ENCODE assay signal across 8 cellular contexts in the genomic region with DNA sequence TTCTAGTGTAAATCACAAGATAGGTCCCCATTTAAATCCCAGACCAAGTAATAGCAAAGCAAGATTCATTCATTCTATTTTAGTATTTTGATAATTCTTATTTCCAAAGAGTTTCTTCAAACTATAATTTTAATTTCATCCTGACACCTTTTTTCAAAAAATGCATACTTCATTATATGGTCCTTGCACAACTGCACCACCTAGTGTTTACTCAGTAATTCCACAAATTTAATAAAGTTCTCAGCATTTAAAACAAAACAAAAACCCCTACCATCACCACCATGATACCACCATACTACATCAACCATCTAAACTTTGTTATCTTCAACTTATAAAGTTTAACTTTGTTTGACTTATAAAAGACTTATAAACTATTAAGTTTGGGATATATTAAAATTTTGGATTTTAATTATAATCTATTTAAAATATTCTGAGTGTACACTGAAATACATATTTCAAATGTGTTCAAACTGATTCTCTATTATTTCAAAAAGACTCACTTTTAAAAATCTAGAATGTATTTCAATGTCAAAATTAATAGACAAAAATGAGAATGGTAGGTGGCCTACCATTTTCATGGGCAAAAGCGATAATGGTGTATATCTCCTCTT. TPM values are rescaled to one million over a fixed set of nuclear protein-coding genes. Genes with fewer than 3 reads are reported as not detected.
DNase-seq lines count a peak whose midpoint lies in the region; ATAC-seq and TF ChIP-seq lines count a peak whose summit lies in the region.

No MANE protein-coding gene starts in this region.

- ATAC-seq in esophagus mucosa = no peak
- ATAC-seq in HG02870 (IDR thresholded peaks at IDR 0.05; ENCODE audit: unreplicated experiment) = no peak
- ATAC-seq in GM21447 (IDR thresholded peaks at IDR 0.05; ENCODE audit: unreplicated experiment) = no peak

- H3K27ac Mint-ChIP-seq in H9 = no peak overlapping the region

- H3T11ph ChIP-seq in H9 (ENCODE audit: low read length) = no peak overlapping the region

- no peaks in the 10 kb centered on the region for H3K9me3 Mint-ChIP-seq in H9

- no peak overlapping the region for H3K4me3 Mint-ChIP-seq in H9

- H3K27me3 ChIP-seq in H9 (ENCODE audit: insufficient read depth, low read length) = no peaks in the 10 kb centered on the region
- no peaks in the 10 kb centered on the region for H3K27me3 ChIP-seq in MG63

- no peaks in the 10 kb centered on the region for H3K23me2 ChIP-seq in H9 (ENCODE audit: insufficient read length, low read depth, low read length, poor library complexity, severe bottlenecking)

- DNase-seq in AML-193 (lab: John Stamatoyannopoulos, UW) (peak; percentile 30 to 44), H9 (no peak), SK-MEL-5 (ENCODE audit: low read depth, low spot score) (peak; percentile 54), glomerular visceral epithelial cell (ENCODE audit: extremely low spot score) (peak; percentile 9), MG63 (no peak)

- H3K27me3 Mint-ChIP-seq in H9 (ENCODE audit: low read depth) = no peaks in the 10 kb centered on the region

- no peak overlapping the region for H3K4ac ChIP-seq in H9 (ENCODE audit: low read depth, low read length)

- no peak overlapping the region for H4K91ac ChIP-seq in H9 (ENCODE audit: insufficient read length, low read depth, low read length)

- H3K9me3 ChIP-seq in H9 (ENCODE audit: control insufficient read depth, low read depth, low read length) (no peaks in the 10 kb centered on the region), MG63 (no peaks in the 10 kb centered on the region)

- H2BK20ac ChIP-seq in H9 (ENCODE audit: low read depth, low read length, poor library complexity, severe bottlenecking) = no peak overlapping the region

- H3K4me1 ChIP-seq in H9 (ENCODE audit: insufficient read depth, low read length) = no peaks in the 10 kb centered on the region; the same call in 1 of the 2 replicates

- H3K4me3 ChIP-seq in MG63 = no peak overlapping the region

- H4K20me1 ChIP-seq in H9 (ENCODE audit: control insufficient read depth, insufficient read depth, insufficient read length) = no peaks in the 10 kb centered on the region

- H3K18ac ChIP-seq in H9 (ENCODE audit: insufficient read length, low read depth, low read length) = no peak overlapping the region

- no peaks in the 10 kb centered on the region for H3K79me1 ChIP-seq in H9 (ENCODE audit: insufficient read depth, low read depth, low read length, poor library complexity, severe bottlenecking)

- no peaks in the 10 kb centered on the region for H3K36me3 Mint-ChIP-seq in H9 (ENCODE audit: insufficient read depth in 1 of 3, low read depth in 3 of 3)

- no peak overlapping the region for H2AK5ac ChIP-seq in H9 (ENCODE audit: insufficient read length, low read length)

- no peaks in the 10 kb centered on the region for H3K79me2 ChIP-seq in H9 (ENCODE audit: insufficient read depth, low read length)

- H3K14ac ChIP-seq in H9 (ENCODE audit: insufficient read depth, low read length) = no peak overlapping the region

- H3K36me3 ChIP-seq in MG63 = no peaks in the 10 kb centered on the region

- H4K5ac ChIP-seq in H9 (ENCODE audit: insufficient read length, low read depth, low read length) = no peak overlapping the region

- TF ChIP-seq CTCF in H9 (conservative IDR thresholded peaks at IDR 0.05) = peak; percentile 66

- no peak overlapping the region for H2BK12ac ChIP-seq in H9 (ENCODE audit: insufficient read length, low read depth, low read length)

- no peak overlapping the region for H3K9ac ChIP-seq in H9 (ENCODE audit: extremely low read depth, insufficient read length, low read length)

- no peak overlapping the region for H3K56ac ChIP-seq in H9 (ENCODE audit: insufficient read length, low read depth, low read length)

- H4K8ac ChIP-seq in H9 (replicated peaks; ENCODE audit: insufficient read length, low read depth, low read length) = no peak overlapping the region

- no peak overlapping the region for H2AFZ ChIP-seq in H9 (ENCODE audit: low read length)

- in situ Hi-C loops in SK-MEL-5 (cut with HindIII; ENCODE audit: low pct_unique_long_range_greater_than_20kb, low sequenced_read_pairs) = no loop called here

- no CpG with 5 or more reads among the region's 1 CpG for WGBS in H9 (ENCODE audit: extremely low coverage, insufficient read length, low lambda C conversion rate)

- no peak overlapping the region for H3K27ac ChIP-seq in H9 (ENCODE audit: insufficient read length, low read depth, low read length)

- no peak overlapping the region for H3K4me2 ChIP-seq in H9 (ENCODE audit: insufficient read depth, insufficient read length, low read length)

- no peak overlapping the region for H2BK5ac ChIP-seq in H9 (ENCODE audit: insufficient read length, low read length)

- no peak overlapping the region for H3K23ac ChIP-seq in H9 (ENCODE audit: insufficient read length, low read depth, low read length)

- no peak overlapping the region for H2BK15ac ChIP-seq in H9 (ENCODE audit: low read depth, low read length)

- peaks cover 11 to 14% of the 10 kb centered on the region in 2 experiments for H3K4me1 Mint-ChIP-seq in H9

- no peak overlapping the region for H2BK120ac ChIP-seq in H9 (ENCODE audit: low read depth, low read length, poor library complexity, severe bottlenecking)

RNA-seq across cellular contexts. Expression of gene WDPCP, which starts 44.2 kb away (rescaled TPM):
- total RNA-seq in H9 (2021) (17.4 and 22.4 TPM in 2 replicates), esophagus mucosa (5.3 TPM)
- total RNA-seq in SK-MEL-5 (2014; rRNA removed; shearing (Covaris generic)) = 13.0 and 16.1 TPM in 2 replicates
- polyA plus RNA-seq in SK-MEL-5 (2015; cell fraction: cytosol; rRNA removed) = 6.8 and 10.1 TPM in 2 replicates
- polyA plus RNA-seq in SK-MEL-5 (2015; cell fraction: nucleus; rRNA removed) = 17.7 and 24.3 TPM in 2 replicates
- total RNA-seq in MG63 (2014; rRNA removed; shearing (Covaris generic); ENCODE audit: low replicate concordance) = 7.8 and 11.0 TPM in 2 replicates

RNA-seq across cellular contexts. Expression of gene MDH1, which starts 44.6 kb away (rescaled TPM):
- total RNA-seq in H9 (2021) = 317 and 324 TPM in 2 replicates
- 774 and 885 TPM in 2 replicates for total RNA-seq in SK-MEL-5 (2014; rRNA removed; shearing (Covaris generic))
- 389 and 426 TPM in 2 replicates for polyA plus RNA-seq in SK-MEL-5 (2015; cell fraction: cytosol; rRNA removed)
- polyA plus RNA-seq in SK-MEL-5 (2015; cell fraction: nucleus; rRNA removed) = 294 and 353 TPM in 2 replicates
- total RNA-seq in MG63 (2014; rRNA removed; shearing (Covaris generic); ENCODE audit: low replicate concordance) = 221 and 367 TPM in 2 replicates
- 123 TPM for total RNA-seq in esophagus mucosa

Comparison
In these comparisons a context has a peak if more than half of its experiments do, and no peak if none do; other contexts are left out.
1. DNase-seq: peak in AML-193 (2 of 2), SK-MEL-5 (single experiment) and glomerular visceral epithelial cell (single experiment); none in H9 (single experiment) and MG63 (single experiment).